In the genomic region with DNA sequence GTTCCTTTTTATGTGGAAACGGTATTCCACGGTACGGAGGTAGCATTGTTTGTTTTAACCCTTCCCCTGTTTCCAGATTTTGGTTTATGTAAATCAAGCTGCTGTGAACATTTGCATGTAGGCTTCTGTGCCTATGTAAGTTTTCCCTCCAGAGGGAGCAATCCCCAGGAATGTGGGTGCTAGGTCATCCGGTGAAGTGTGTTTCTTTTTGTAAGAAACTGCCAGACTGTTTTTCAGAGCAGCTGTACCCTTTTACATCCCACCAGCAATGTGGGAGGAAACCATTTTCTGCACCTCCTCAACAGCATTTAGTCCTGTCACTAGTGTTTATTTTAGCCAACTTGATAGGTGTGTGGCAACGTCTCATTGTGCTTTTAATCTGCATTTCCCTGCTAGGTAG, we compare ENCODE assay signal across 13 cellular contexts.
"Had no signal": no experiment of that assay in that cellular context is flagged by ENCODE, and none has a peak within 500 bp of the region (broad histone marks: within the 10 kb centered on the region; RNA-seq: fewer than 3 reads in every experiment).

No MANE protein-coding gene starts in this region.

- DNase-seq: activated CD4-positive, alpha-beta memory T cell treated with anti-CD3 and anti-CD28 coated beads for 36 hours; activated CD4-positive, CD25-positive, alpha-beta regulatory T cell treated with anti-CD3 and anti-CD28 coated beads, Interleukin-2, amount 50 U/mL, for 72 hours; activated gamma-delta T cell treated with Interleukin-2 at 50 U/mL for 16 hours; activated naive CD8-positive, alpha-beta T cell treated with anti-CD3 and anti-CD28 coated beads for 36 hours; activated T-cell treated with anti-CD3 and anti-CD28 coated beads, Interleukin-2, amount 50 U/mL, for 48 hours; anterior cingulate cortex; foreskin melanocyte; left ventricle myocardium inferior; mesenchymal stem cell; psoas muscle; right lobe of liver; thyroid gland had no signal

- H3K4me3 ChIP-seq: left ventricle myocardium inferior, psoas muscle, right lobe of liver, thyroid gland had no signal

- H3K9me3 ChIP-seq: psoas muscle, right lobe of liver, thyroid gland had no signal

- H3K27me3 ChIP-seq: right lobe of liver, thyroid gland had no signal

- FAIRE-seq: islet of Langerhans had no signal

- H3K36me3 ChIP-seq: left ventricle myocardium inferior, right lobe of liver, thyroid gland had no signal

- H3K27ac ChIP-seq: left ventricle myocardium inferior, psoas muscle, right lobe of liver, thyroid gland had no signal

- H3K4me1 ChIP-seq: left ventricle myocardium inferior, psoas muscle, right lobe of liver, thyroid gland had no signal
